26 cellular contexts compared by ENCODE assay signal in the genomic region with DNA sequence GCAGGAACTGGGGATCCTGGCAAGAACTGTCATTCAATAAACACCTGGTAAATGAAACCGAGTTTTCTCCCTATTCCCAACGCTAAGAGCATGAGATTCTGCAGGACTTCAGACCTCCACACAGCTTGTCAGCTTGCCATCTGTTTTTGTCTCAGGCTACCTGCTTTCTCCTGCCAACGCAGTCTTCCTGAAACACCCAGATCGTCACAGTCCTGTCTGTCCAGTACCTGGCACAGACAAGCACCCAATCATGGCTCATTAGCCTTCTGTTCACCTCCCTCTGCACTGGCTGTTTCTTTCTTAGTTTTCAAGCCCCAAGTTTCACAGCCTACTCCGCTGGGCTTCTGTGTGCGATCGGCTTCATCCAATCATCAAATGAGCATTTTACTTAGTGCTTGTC. TPM values are rescaled to one million over a fixed set of nuclear protein-coding genes. Genes with fewer than 3 reads are reported as not detected.
DNase-seq lines count a peak whose midpoint lies in the region; ATAC-seq, FAIRE-seq and TF ChIP-seq lines count a peak whose summit lies in the region.
"Had no signal": no experiment of that assay in that cellular context is flagged by ENCODE, and none has a peak within 500 bp of the region (broad histone marks: within the 10 kb centered on the region; RNA-seq: fewer than 3 reads in every experiment).

No MANE protein-coding gene starts in this region.

- intact Hi-C loops in OCI-LY7 (cut with micrococcal nuclease; ENCODE audit: unreplicated experiment): no loop called here

- H3K27me3 Mint-ChIP-seq in WTC11 (ENCODE audit: low read depth): peaks cover 3% of the 10 kb centered on the region; the same call in 1 of the 2 replicates
- H3K27me3 Mint-ChIP-seq in activated T-cell treated with anti-CD3 and anti-CD28 coated beads, Interleukin-2, amount 50 U/mL, for 4 hours (ENCODE audit: low read depth): peaks cover 41% of the 10 kb centered on the region

- peaks cover 0 to 6% of the 10 kb centered on the region in 2 experiments for H3K36me3 ChIP-seq in keratinocyte (ENCODE audit: control insufficient read depth in 2 of 2, extremely low read depth in 1 of 2, insufficient read depth in 2 of 2, low read length in 2 of 2)
- no peaks in the 10 kb centered on the region for H3K36me3 ChIP-seq in parathyroid adenoma (ENCODE audit: control insufficient read depth, insufficient read depth, low read length)
- no peaks in the 10 kb centered on the region for H3K36me3 ChIP-seq in OCI-LY7 (ENCODE audit: insufficient read depth, low read length)
- H3K36me3 ChIP-seq: esophagus muscularis mucosa, left ventricle myocardium inferior, upper lobe of right lung had no signal

- H3K4me1 ChIP-seq in keratinocyte (ENCODE audit: control insufficient read depth, extremely low read depth, insufficient read depth, low read length) (peaks cover 8% of the 10 kb centered on the region), parathyroid adenoma (peaks cover 10% of the 10 kb centered on the region), OCI-LY7 (ENCODE audit: insufficient read depth, low read length, poor library complexity, severe bottlenecking) (no peaks in the 10 kb centered on the region)
- H3K4me1 ChIP-seq: upper lobe of right lung had no signal

- H3K9me2 ChIP-seq in OCI-LY7 (ENCODE audit: insufficient read depth, low read length): no peaks in the 10 kb centered on the region

- H3K4me3 ChIP-seq in LNCaP clone FGC (ENCODE audit: low read depth, low read length): no peak overlapping the region
- no peak overlapping the region for H3K4me3 ChIP-seq in keratinocyte (ENCODE audit: control insufficient read depth in 2 of 3, extremely low read depth in 1 of 3, insufficient read depth in 2 of 3, low read depth in 1 of 3, low read length in 3 of 3)
- H3K4me3 ChIP-seq in parathyroid adenoma (ENCODE audit: low read depth, low read length): no peak overlapping the region
- no peak overlapping the region for H3K4me3 ChIP-seq in OCI-LY7 (ENCODE audit: low read depth, low read length, poor library complexity, severe bottlenecking)
- H3K4me3 ChIP-seq: esophagus muscularis mucosa, left ventricle myocardium inferior, upper lobe of right lung had no signal

- no peak overlapping the region for H3K9ac ChIP-seq in keratinocyte (ENCODE audit: control insufficient read depth, extremely low read depth, insufficient read depth, low read length)
- no peak overlapping the region for H3K9ac ChIP-seq in parathyroid adenoma

- H3K27ac Mint-ChIP-seq in WTC11: peak overlapping the region; percentile 22; the same call in 1 of the 2 replicates
- H3K27ac Mint-ChIP-seq: activated naive CD8-positive, alpha-beta T cell treated with anti-CD3 and anti-CD28 coated beads, Interleukin-2, amount 10 ng/mL, durations not matched to agents 7 days and 5 days; CD4-positive, alpha-beta memory T cell; natural killer cell treated with Interleukin-12 subunit alpha and Interleukin-12 subunit beta and Interleukin-15 and Interleukin-18, amount 100 ng/mL, for 72 hours; T-helper 2 cell treated with Interferon-gamma antibody and Interleukin-4, amounts not matched to agents 5 μg/mL and 100 μg/mL, for 36 hours had no signal

- no peak for TF ChIP-seq CTCF in LNCaP clone FGC (IDR thresholded peaks at IDR 0.05; ENCODE audit: control insufficient read depth, extremely low read depth, insufficient read depth)
- TF ChIP-seq CTCF in WTC11 (IDR thresholded peaks at IDR 0.05): no peak
- no peak for TF ChIP-seq CTCF in keratinocyte (optimal IDR thresholded peaks at IDR 0.05 in 1 of 3, IDR thresholded peaks at IDR 0.05 in 1 of 3, conservative IDR thresholded peaks at IDR 0.05 in 1 of 3; ENCODE audit: extremely low read depth in 1 of 3, insufficient read depth in 2 of 3, low read length in 3 of 3)
- no peak for TF ChIP-seq CTCF in parathyroid adenoma (IDR thresholded peaks at IDR 0.05)
- TF ChIP-seq CTCF in OCI-LY7 (conservative IDR thresholded peaks at IDR 0.05; ENCODE audit: low read length): no peak

- H3K27me3 ChIP-seq in keratinocyte (ENCODE audit: control insufficient read depth, extremely low read depth, insufficient read depth, low read length): no peaks in the 10 kb centered on the region
- H3K27me3 ChIP-seq in parathyroid adenoma (ENCODE audit: control insufficient read depth, insufficient read depth, low read length): no peaks in the 10 kb centered on the region

- no peaks in the 10 kb centered on the region for H3K9me3 ChIP-seq in keratinocyte (ENCODE audit: control insufficient read depth, low read depth, low read length)
- no peaks in the 10 kb centered on the region for H3K9me3 ChIP-seq in parathyroid adenoma (ENCODE audit: control insufficient read depth, low read length)
- H3K9me3 ChIP-seq in OCI-LY7 (ENCODE audit: low read length): no peaks in the 10 kb centered on the region
- H3K9me3 ChIP-seq: esophagus muscularis mucosa, upper lobe of right lung had no signal

- no peaks in the 10 kb centered on the region for H3K9me3 Mint-ChIP-seq in WTC11
- H3K9me3 Mint-ChIP-seq in activated T-cell treated with anti-CD3 and anti-CD28 coated beads, Interleukin-2, amount 50 U/mL, for 4 hours: no peaks in the 10 kb centered on the region
- H3K9me3 Mint-ChIP-seq: activated naive CD8-positive, alpha-beta T cell treated with anti-CD3 and anti-CD28 coated beads, Interleukin-2, amount 10 ng/mL, durations not matched to agents 7 days and 5 days; natural killer cell treated with Interleukin-12 subunit alpha and Interleukin-12 subunit beta and Interleukin-15 and Interleukin-18, amount 100 ng/mL, for 72 hours had no signal

- H3K79me2 ChIP-seq in keratinocyte (ENCODE audit: control insufficient read depth, insufficient read depth, low read length): no peaks in the 10 kb centered on the region
- H3K79me2 ChIP-seq in parathyroid adenoma: no peaks in the 10 kb centered on the region
- H3K79me2 ChIP-seq in OCI-LY7 (ENCODE audit: insufficient read depth, low read depth, low read length): no peaks in the 10 kb centered on the region

- H3K4me3 Mint-ChIP-seq in WTC11: no peak overlapping the region
- H3K4me3 Mint-ChIP-seq in activated T-cell treated with anti-CD3 and anti-CD28 coated beads, Interleukin-2, amount 50 U/mL, for 4 hours: no peak overlapping the region
- H3K4me3 Mint-ChIP-seq: activated naive CD8-positive, alpha-beta T cell treated with anti-CD3 and anti-CD28 coated beads, Interleukin-2, amount 10 ng/mL, durations not matched to agents 7 days and 5 days; CD4-positive, alpha-beta memory T cell; natural killer cell treated with Interleukin-12 subunit alpha and Interleukin-12 subunit beta and Interleukin-15 and Interleukin-18, amount 100 ng/mL, for 72 hours; T-helper 2 cell treated with Interferon-gamma antibody and Interleukin-4, amounts not matched to agents 5 μg/mL and 100 μg/mL, for 36 hours had no signal

- BruUV-seq in OCI-LY7 (replicated peaks; lab: Mats Ljungman, UMichigan): no TSS peak

- H3K4me1 Mint-ChIP-seq in WTC11: peaks cover 8% of the 10 kb centered on the region
- H3K4me1 Mint-ChIP-seq in activated T-cell treated with anti-CD3 and anti-CD28 coated beads, Interleukin-2, amount 50 U/mL, for 4 hours (ENCODE audit: low read depth): peaks cover 3% of the 10 kb centered on the region

- H3K9me1 ChIP-seq in keratinocyte (ENCODE audit: control insufficient read depth, extremely low read depth, insufficient read depth, low read length): no peaks in the 10 kb centered on the region

- ATAC-seq in WTC11 (no peak), GM21381 (IDR thresholded peaks at IDR 0.05; ENCODE audit: unreplicated experiment) (no peak)
- ATAC-seq in activated T-cell treated with anti-CD3 and anti-CD28 coated beads, Interleukin-2, amount 50 U/mL, for 4 hours: no peak
- ATAC-seq: natural killer cell treated with Interleukin-12 subunit alpha and Interleukin-12 subunit beta and Interleukin-15 and Interleukin-18, amount 100 ng/mL, for 72 hours; sciatic nerve; upper lobe of right lung had no signal

- no peak overlapping the region for H3K27ac ChIP-seq in keratinocyte (ENCODE audit: control insufficient read depth, insufficient read depth, low read length)
- no peak overlapping the region for H3K27ac ChIP-seq in parathyroid adenoma
- no peak overlapping the region for H3K27ac ChIP-seq in OCI-LY7 (ENCODE audit: low read depth, low read length, poor library complexity, severe bottlenecking)
- H3K27ac ChIP-seq: esophagus muscularis mucosa, left ventricle myocardium inferior, upper lobe of right lung had no signal

- H2AFZ ChIP-seq in keratinocyte (ENCODE audit: control insufficient read depth, low read length) (no peak overlapping the region), parathyroid adenoma (peak overlapping the region; percentile 38), OCI-LY7 (ENCODE audit: low read length) (no peak overlapping the region)

- H4K20me1 ChIP-seq in keratinocyte (ENCODE audit: control insufficient read depth, extremely low read depth, insufficient read depth, low read length) (no peaks in the 10 kb centered on the region), OCI-LY7 (ENCODE audit: insufficient read depth, low read length) (no peaks in the 10 kb centered on the region)

- POLR2A ChIA-PET in WTC11 (lab: Charles Lee) (no interaction called here), OCI-LY7 (lab: Charles Lee) (no interaction called here)

- peak; percentile 23 for FAIRE-seq in keratinocyte (lab: Jason Lieb, UNC)
- no peak for FAIRE-seq in GM19239 (lab: Jason Lieb, UNC)

- dilution Hi-C loops in keratinocyte (cut with MboI; ENCODE audit: extremely low pct_ligation_motif_present, low sequenced_read_pairs): no loop called here

- 0 out of 2 replicates have a peak, but pooled peaks cover 2% of the 10 kb centered on the region for H3K36me3 Mint-ChIP-seq in WTC11
- H3K36me3 Mint-ChIP-seq in activated T-cell treated with anti-CD3 and anti-CD28 coated beads, Interleukin-2, amount 50 U/mL, for 4 hours (ENCODE audit: insufficient read depth): no peaks in the 10 kb centered on the region
- H3K36me3 Mint-ChIP-seq: activated naive CD8-positive, alpha-beta T cell treated with anti-CD3 and anti-CD28 coated beads, Interleukin-2, amount 10 ng/mL, durations not matched to agents 7 days and 5 days; natural killer cell treated with Interleukin-12 subunit alpha and Interleukin-12 subunit beta and Interleukin-15 and Interleukin-18, amount 100 ng/mL, for 72 hours had no signal

- CTCF ChIA-PET in WTC11 (lab: Charles Lee): no interaction called here
- CTCF ChIA-PET in OCI-LY7 (lab: Charles Lee; ENCODE audit: unreplicated experiment): no interaction called here

- no peak overlapping the region for H3K4me2 ChIP-seq in keratinocyte (ENCODE audit: control insufficient read depth, extremely low read depth, insufficient read depth, low read depth, low read length)
- no peak overlapping the region for H3K4me2 ChIP-seq in parathyroid adenoma (ENCODE audit: low read length)
- H3K4me2 ChIP-seq in OCI-LY7 (ENCODE audit: low read length): no peak overlapping the region

- DNase-seq in LNCaP clone FGC (ENCODE audit: low read depth) (peak; percentile 70), WTC11 (ENCODE audit: low spot score) (no peak), keratinocyte (ENCODE audit: low read depth, low spot score) (no peak), OCI-LY7 (ENCODE audit: low spot score) (no peak), GM19239 (ENCODE audit: insufficient read length, low spot score) (no peak)
- no peak for DNase-seq in activated T-cell treated with anti-CD3 and anti-CD28 coated beads, Interleukin-2, amount 50 U/mL, for 4 hours
- DNase-seq: activated CD4-positive, alpha-beta T cell treated with anti-CD3 and anti-CD28 coated beads, Interleukin-2, amount 50 U/mL, for 48 hours; activated CD4-positive, CD25-positive, alpha-beta regulatory T cell; activated effector memory CD4-positive, alpha-beta T cell treated with anti-CD3 and anti-CD28 coated beads, Interleukin-2, amount 50 U/mL, for 16 hours; activated naive CD8-positive, alpha-beta T cell treated with anti-CD3 and anti-CD28 coated beads, Interleukin-2, amount 10 ng/mL, durations not matched to agents 7 days and 5 days; CD4-positive, alpha-beta memory T cell; DMS79; effector CD8-positive, alpha-beta T cell; foreskin melanocyte; GOT3; left ventricle myocardium inferior; midbrain; MV-4-11; stimulated activated CD8-positive, alpha-beta memory T cell treated with anti-CD3 and anti-CD28 coated beads, Interleukin-4, amount 100 ng/mL, for 48 hours; upper lobe of right lung had no signal

RNA-seq across cellular contexts. Expression of a gene that starts 5.0 kb away (rescaled TPM):
- total RNA-seq in WTC11 (2021): 7.5 to 10.3 TPM (median 9.1 TPM) in 3 replicates
- polyA plus RNA-seq in keratinocyte: 6.9 to 10.1 TPM (median 9.2 TPM) in 3 replicates
- 2.1 TPM for polyA plus RNA-seq in keratinocyte (2011; ENCODE audit: low read depth)
- 5.6 and 5.8 TPM in 2 replicates for polyA plus RNA-seq in keratinocyte (2011; cell fraction: cytosol; rRNA removed)
- 18.1 and 22.1 TPM in 2 replicates for polyA plus RNA-seq in keratinocyte (2011; cell fraction: nucleus; rRNA removed)
- polyA plus RNA-seq in keratinocyte (2012; ENCODE audit: low replicate concordance): 5.7 and 6.9 TPM in 2 replicates
- 16.7 to 19.5 TPM (median 17.8 TPM) in 3 replicates for polyA minus RNA-seq in keratinocyte
- 10.6 TPM for polyA minus RNA-seq in keratinocyte (2011; cell fraction: cytosol; rRNA and poly(A)+ RNA removed)
- 15.8 and 25.9 TPM in 2 replicates for polyA minus RNA-seq in keratinocyte (2011; cell fraction: nucleus; rRNA and poly(A)+ RNA removed)
- 0.13 and 1.0 TPM in 2 replicates for total RNA-seq in OCI-LY7 (2014; rRNA removed; shearing (Covaris generic))
- total RNA-seq in OCI-LY7 (2022): 0.84 and 0.94 TPM in 2 replicates
- total RNA-seq in activated T-cell treated with anti-CD3 and anti-CD28 coated beads, Interleukin-2, amount 50 U/mL, for 4 hours: 1 to 10 TPM in 1 of 3 donors, under 1 TPM in 2; 0.35 to 1.7 (median 0.63) TPM
- total RNA-seq: CD4-positive, alpha-beta memory T cell; left ventricle myocardium inferior had no signal
- polyA plus RNA-seq: CD4-positive, alpha-beta memory T cell had no signal
